18 cellular contexts compared by ENCODE assay signal in genomic region chr3:148971819-148972218, GRCh38. TPM values are rescaled to one million over a fixed set of nuclear protein-coding genes. Genes with fewer than 3 reads are reported as not detected.
A peak's percentile ranks its signal among the peaks of the same experiment; 100 is the strongest.
DNase-seq lines count a peak whose midpoint lies in the region; ATAC-seq and TF ChIP-seq lines count a peak whose summit lies in the region.
"Had no signal": no experiment of that assay in that cellular context is flagged by ENCODE, and none has a peak within 500 bp of the region (broad histone marks: within the 10 kb centered on the region; RNA-seq: fewer than 3 reads in every experiment).

No MANE protein-coding gene starts in this region.

- H3K27me3 ChIP-seq in right cardiac atrium (ENCODE audit: control insufficient read depth, insufficient read depth), result no peaks in the 10 kb centered on the region
- H3K27me3 ChIP-seq in left ventricle myocardium inferior (ENCODE audit: low read depth), result no peaks in the 10 kb centered on the region
- H3K27me3 ChIP-seq in CD8-positive, alpha-beta memory T cell (ENCODE audit: insufficient read depth, low read length, poor library complexity, severe bottlenecking), result no peaks in the 10 kb centered on the region
- H3K27me3 ChIP-seq in spleen (replicated peaks in 1 of 7), result no peaks in the 10 kb centered on the region
- H3K27me3 ChIP-seq: cardiac muscle cell, heart left ventricle had no signal

- H3K4me3 Mint-ChIP-seq in CD8-positive, alpha-beta memory T cell, result no peak overlapping the region

- CTCF ChIA-PET in CD8-positive, alpha-beta memory T cell (lab: Charles Lee), result interaction anchor here (1.2 kb wide), 1 partner anchor 9 kb away, joined by 3 read pairs; no protein-coding TSS in a partner anchor

- intact Hi-C loops in right cardiac atrium (cut with DNase I) (no loop called here), left ventricle myocardium inferior (cut with micrococcal nuclease) (no loop called here), spleen (cut with DNase I; ENCODE audit: low total_unique reads) (no loop called here)

- H3K4me1 ChIP-seq in right cardiac atrium (ENCODE audit: control insufficient read depth, insufficient read depth, low read length), result no peaks in the 10 kb centered on the region
- H3K4me1 ChIP-seq in left ventricle myocardium inferior, result peaks cover 35% of the 10 kb centered on the region
- no peaks in the 10 kb centered on the region for H3K4me1 ChIP-seq in CD8-positive, alpha-beta memory T cell (ENCODE audit: insufficient read depth, low read length)
- H3K4me1 ChIP-seq in spleen, result peaks cover 4 to 16% (median 7%) of the 10 kb centered on the region in 6 donors
- H3K4me1 ChIP-seq: A549 had no signal

- no peak overlapping the region for H3K27ac Mint-ChIP-seq in CD8-positive, alpha-beta memory T cell

- H3K36me3 Mint-ChIP-seq in CD8-positive, alpha-beta memory T cell, result no peaks in the 10 kb centered on the region

- peaks cover 2 to 6% (median 4%) of the 10 kb centered on the region in 3 donors for H3K4me1 Mint-ChIP-seq in CD8-positive, alpha-beta memory T cell

- H3K9me3 Mint-ChIP-seq in CD8-positive, alpha-beta memory T cell, result no peaks in the 10 kb centered on the region

- DNase-seq in right cardiac atrium, result peak in 2 of 3 donors; percentile 30 to 76
- no peak for DNase-seq in left ventricle myocardium inferior
- no peak for DNase-seq in coronary artery (ENCODE audit: low spot score)
- peak; percentile 70 for DNase-seq in myocyte (ENCODE audit: low read depth)
- DNase-seq in iPS-NIHi7 (ENCODE audit: extremely low spot score), result no peak
- no peak for DNase-seq in UCSD-AML1 (lab: John Stamatoyannopoulos, UW; ENCODE audit: unreplicated experiment)
- no peak for DNase-seq in CD8-positive, alpha-beta memory T cell
- no peak for DNase-seq in spleen
- DNase-seq: activated gamma-delta T cell, GDM1, kidney glomerular epithelial cell, NCI-H2029 treated with DMSO at 0.1 percent for 48 hours, NCI-H526, PC-9, WERI-Rb-1 had no signal

- H3K27ac ChIP-seq in right cardiac atrium (ENCODE audit: low read length) (no peak overlapping the region), left ventricle myocardium inferior (replicated peaks) (no peak overlapping the region), coronary artery (peak overlapping the region; percentile 23 to 60), spleen (peak overlapping the region in 1 of 8 donors; percentile 9)
- no peak overlapping the region for H3K27ac ChIP-seq in CD8-positive, alpha-beta memory T cell (ENCODE audit: low read depth, low read length)
- H3K27ac ChIP-seq: A549, cardiac muscle cell, heart left ventricle, PC-9 had no signal

- H3K4me3 ChIP-seq in right cardiac atrium (ENCODE audit: low read length) (no peak overlapping the region), left ventricle myocardium inferior (no peak overlapping the region), coronary artery (no peak overlapping the region), spleen (no peak overlapping the region)
- H3K4me3 ChIP-seq in CD8-positive, alpha-beta memory T cell (ENCODE audit: low read length), result no peak overlapping the region
- H3K4me3 ChIP-seq: A549, cardiac muscle cell, heart left ventricle, PC-9 had no signal

- H3K27me3 Mint-ChIP-seq in CD8-positive, alpha-beta memory T cell, result no peaks in the 10 kb centered on the region

- H3K36me3 ChIP-seq in left ventricle myocardium inferior, result no peaks in the 10 kb centered on the region
- H3K36me3 ChIP-seq in CD8-positive, alpha-beta memory T cell (ENCODE audit: insufficient read depth, low read length), result no peaks in the 10 kb centered on the region
- H3K36me3 ChIP-seq in spleen, result no peaks in the 10 kb centered on the region
- H3K36me3 ChIP-seq: cardiac muscle cell, heart left ventricle, WERI-Rb-1 had no signal

- no peak for TF ChIP-seq POLR2A in spleen (IDR thresholded peaks at IDR 0.05)

- POLR2A ChIA-PET in CD8-positive, alpha-beta memory T cell (lab: Charles Lee), result no interaction called here

- TF ChIP-seq CTCF in left ventricle myocardium inferior (IDR thresholded peaks at IDR 0.05; ENCODE audit: borderline replicate concordance) (no peak), coronary artery (IDR thresholded peaks at IDR 0.05) (no peak), spleen (IDR thresholded peaks at IDR 0.05 in 8 of 11, conservative IDR thresholded peaks at IDR 0.05 in 3 of 11) (no peak)

- no peaks in the 10 kb centered on the region for H3K9me3 ChIP-seq in right cardiac atrium (ENCODE audit: control insufficient read depth, low read length)
- H3K9me3 ChIP-seq in left ventricle myocardium inferior (replicated peaks), result no peaks in the 10 kb centered on the region
- H3K9me3 ChIP-seq in CD8-positive, alpha-beta memory T cell (ENCODE audit: low read length), result no peaks in the 10 kb centered on the region
- no peaks in the 10 kb centered on the region for H3K9me3 ChIP-seq in spleen
- H3K9me3 ChIP-seq: A549, heart left ventricle had no signal

- ATAC-seq in right cardiac atrium, result peak in 1 of 2 donors; percentile 16
- ATAC-seq: A549, heart left ventricle had no signal

RNA-seq across cellular contexts. Expression of gene GYG1, which starts 19.5 kb away (rescaled TPM):
- total RNA-seq in right cardiac atrium (100 to 1,000 TPM in 3 of 4 donors, 10 to 100 TPM in 1; 98.4 to 144 (median 117) TPM), left ventricle myocardium inferior (155 TPM), myocyte (41.0 and 76.3 TPM in 2 replicates), spleen (100 to 1,000 TPM in 2 of 7 donors, 10 to 100 TPM in 5; 50.8 to 117 (median 58.3) TPM)
- polyA plus RNA-seq in right cardiac atrium (123 TPM), spleen (10 to 100 TPM; 21.4 to 49.7 (median 28.5) TPM)
- 58.6 TPM for polyA plus RNA-seq in myocyte (2012)
- 10 to 100 TPM; 31.9 to 35.0 TPM for total RNA-seq in CD8-positive, alpha-beta memory T cell
- 78.3 TPM for polyA plus RNA-seq in CD8-positive, alpha-beta memory T cell

Comparison
In these comparisons a context has a peak if more than half of its experiments do, and no peak if none do; other contexts are left out.
1. DNase-seq: peak in right cardiac atrium (2 of 3) and myocyte (single experiment); none in left ventricle myocardium inferior (single experiment), coronary artery (single experiment), iPS-NIHi7 (single experiment), UCSD-AML1 (single experiment), CD8-positive, alpha-beta memory T cell (0 of 5) and spleen (single experiment).
2. H3K27ac ChIP-seq: peak in coronary artery (2 of 2); none in right cardiac atrium (single experiment), left ventricle myocardium inferior (single experiment) and CD8-positive, alpha-beta memory T cell (single experiment).